ENCODE assay signal across 1 cellular context in the genomic region with DNA sequence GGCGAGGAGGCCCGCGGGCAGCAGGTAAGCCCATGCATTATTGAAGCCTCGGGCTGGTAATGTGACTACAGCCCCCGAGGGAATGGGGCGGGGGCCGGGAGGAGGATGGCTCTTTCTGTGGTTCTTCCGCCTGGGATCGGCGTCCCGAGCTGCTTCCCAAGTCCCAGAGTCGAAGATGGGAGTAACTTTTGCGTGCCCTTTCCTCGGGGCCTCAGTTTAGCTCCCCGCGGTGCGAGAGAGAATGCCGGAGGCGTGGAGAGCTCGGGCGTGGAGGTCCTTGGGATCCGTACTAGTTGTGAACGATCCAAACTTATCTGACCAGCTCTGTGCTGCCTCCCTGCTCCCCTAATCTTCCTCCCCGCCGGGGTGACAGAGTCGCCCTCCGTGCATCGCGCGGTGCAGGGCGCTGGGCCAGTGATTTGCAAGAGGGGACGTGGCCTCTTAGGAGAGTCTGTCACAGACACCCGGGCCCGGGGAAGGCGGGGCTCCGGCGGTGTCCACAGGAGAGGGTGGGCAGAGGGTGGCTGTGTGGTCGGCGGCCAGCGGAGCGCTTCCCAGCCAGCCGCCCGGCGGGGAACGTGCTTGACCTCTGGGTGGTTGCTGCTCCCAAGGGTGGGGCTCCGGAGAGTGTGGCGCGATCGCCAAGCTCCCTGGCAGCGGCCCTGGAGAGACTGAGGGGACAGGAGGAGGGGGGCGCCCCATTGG.
TF ChIP-seq lines count a peak whose summit lies in the region.

No MANE protein-coding gene starts in this region.

TF ChIP-seq in HepG2, 621 proteins besides CTCF, POLR2A, EP300 and RAD21 (continued from another document and continues in another):
- TF ChIP-seq ZHX2 (IDR thresholded peaks at IDR 0.05; ENCODE audit: low read depth) (no peak; the same call in 1 of the 2 replicates), ZHX2 (CRISPR knock-in tag; IDR thresholded peaks at IDR 0.05; ENCODE audit: borderline replicate concordance) (0 out of 2 replicates have a peak, but pooled peaks have one; percentile 66), ZMYM2 (CRISPR knock-in tag; IDR thresholded peaks at IDR 0.05) (no peak), MATR3 (CRISPR knock-in tag; IDR thresholded peaks at IDR 0.05) (no peak), SNAPC4 (CRISPR knock-in tag; IDR thresholded peaks at IDR 0.05) (no peak), TBX2 (CRISPR knock-in tag; IDR thresholded peaks at IDR 0.05; ENCODE audit: borderline replicate concordance) (peak; percentile 82), STAG1 (CRISPR knock-in tag; IDR thresholded peaks at IDR 0.05) (peak; percentile 34), ZNF383 (CRISPR knock-in tag; IDR thresholded peaks at IDR 0.05; ENCODE audit: borderline replicate concordance) (no peak), SNAPC2 (CRISPR knock-in tag; IDR thresholded peaks at IDR 0.05) (peak; percentile 74), ELF1 (CRISPR knock-in tag; IDR thresholded peaks at IDR 0.05) (no peak), SMARCC2 (IDR thresholded peaks at IDR 0.05) (no peak), ZNF253 (CRISPR knock-in tag; IDR thresholded peaks at IDR 0.05; ENCODE audit: borderline replicate concordance) (no peak), ZSCAN21 (CRISPR knock-in tag; IDR thresholded peaks at IDR 0.05; ENCODE audit: borderline replicate concordance) (peak; percentile 67), SRY (CRISPR knock-in tag; IDR thresholded peaks at IDR 0.05) (no peak; the same call in 1 of the 2 replicates), JARID2 (CRISPR knock-in tag; IDR thresholded peaks at IDR 0.05; ENCODE audit: insufficient replicate concordance) (no peak), IKZF1 (IDR thresholded peaks at IDR 0.05) (no peak), IKZF5 (CRISPR knock-in tag; IDR thresholded peaks at IDR 0.05) (peak; percentile 42), ZNF781 (CRISPR knock-in tag; IDR thresholded peaks at IDR 0.05; ENCODE audit: borderline replicate concordance, not compliant biosample characterization) (no peak), ZNF235 (CRISPR knock-in tag; IDR thresholded peaks at IDR 0.05; ENCODE audit: borderline replicate concordance) (peak; percentile 54; the same call in 1 of the 2 replicates), THAP11 (CRISPR knock-in tag; IDR thresholded peaks at IDR 0.05) (peak; percentile 63; the same call in 1 of the 2 replicates), ZNF766 (CRISPR knock-in tag; IDR thresholded peaks at IDR 0.05; ENCODE audit: borderline replicate concordance) (no peak), RNF2 (conservative IDR thresholded peaks at IDR 0.05; ENCODE audit: low read depth) (no peak), MIER3 (CRISPR knock-in tag; IDR thresholded peaks at IDR 0.05; ENCODE audit: borderline replicate concordance) (no peak), WIZ (CRISPR knock-in tag; IDR thresholded peaks at IDR 0.05) (no peak), ZNF550 (CRISPR knock-in tag; IDR thresholded peaks at IDR 0.05; ENCODE audit: borderline replicate concordance) (no peak), SIN3B (IDR thresholded peaks at IDR 0.05; ENCODE audit: low read length) (0 out of 2 replicates have a peak, but pooled peaks have one; percentile 13), ZNF574 (CRISPR knock-in tag; IDR thresholded peaks at IDR 0.05) (peak; percentile 57; the same call in 1 of the 2 replicates), ATF5 (CRISPR knock-in tag; IDR thresholded peaks at IDR 0.05; ENCODE audit: low read depth) (no peak), MLXIP (CRISPR knock-in tag; IDR thresholded peaks at IDR 0.05; ENCODE audit: borderline replicate concordance) (no peak; the same call in 1 of the 2 replicates), ZNF614 (CRISPR knock-in tag; IDR thresholded peaks at IDR 0.05; ENCODE audit: borderline replicate concordance) (peak; percentile 55; the same call in 1 of the 2 replicates)
- TF ChIP-seq, protein P1, sequence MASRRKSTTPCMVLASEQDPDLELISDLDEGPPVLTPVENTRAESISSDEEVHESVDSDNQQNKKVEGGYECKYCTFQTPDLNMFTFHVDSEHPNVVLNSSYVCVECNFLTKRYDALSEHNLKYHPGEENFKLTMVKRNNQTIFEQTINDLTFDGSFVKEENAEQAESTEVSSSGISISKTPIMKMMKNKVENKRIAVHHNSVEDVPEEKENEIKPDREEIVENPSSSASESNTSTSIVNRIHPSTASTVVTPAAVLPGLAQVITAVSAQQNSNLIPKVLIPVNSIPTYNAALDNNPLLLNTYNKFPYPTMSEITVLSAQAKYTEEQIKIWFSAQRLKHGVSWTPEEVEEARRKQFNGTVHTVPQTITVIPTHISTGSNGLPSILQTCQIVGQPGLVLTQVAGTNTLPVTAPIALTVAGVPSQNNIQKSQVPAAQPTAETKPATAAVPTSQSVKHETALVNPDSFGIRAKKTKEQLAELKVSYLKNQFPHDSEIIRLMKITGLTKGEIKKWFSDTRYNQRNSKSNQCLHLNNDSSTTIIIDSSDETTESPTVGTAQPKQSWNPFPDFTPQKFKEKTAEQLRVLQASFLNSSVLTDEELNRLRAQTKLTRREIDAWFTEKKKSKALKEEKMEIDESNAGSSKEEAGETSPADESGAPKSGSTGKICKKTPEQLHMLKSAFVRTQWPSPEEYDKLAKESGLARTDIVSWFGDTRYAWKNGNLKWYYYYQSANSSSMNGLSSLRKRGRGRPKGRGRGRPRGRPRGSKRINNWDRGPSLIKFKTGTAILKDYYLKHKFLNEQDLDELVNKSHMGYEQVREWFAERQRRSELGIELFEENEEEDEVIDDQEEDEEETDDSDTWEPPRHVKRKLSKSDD (CRISPR knock-in tag; IDR thresholded peaks at IDR 0.05; ENCODE audit: low read depth): no peak
